8 cellular contexts compared by ENCODE assay signal in genomic region chr7:150974468-150975391, GRCh38. TPM values are rescaled to one million over a fixed set of nuclear protein-coding genes. Genes with fewer than 3 reads are reported as not detected.
DNase-seq lines count a peak whose midpoint lies in the region; ATAC-seq and TF ChIP-seq lines count a peak whose summit lies in the region.

No MANE protein-coding gene starts in this region.

- WGBS in right cardiac atrium = 4% methylated on average over 88 of the region's 89 CpGs

- H3K27ac Mint-ChIP-seq in activated naive CD4-positive, alpha-beta T cell treated with anti-CD3 and anti-CD28 coated beads, Interleukin-2, amount 50 U/mL, for 24 hours = peak overlapping the region; percentile 76

- H3K36me3 ChIP-seq in skeletal muscle satellite cell (ENCODE audit: insufficient read depth, low read length) = no peaks in the 10 kb centered on the region

- H3K4me3 ChIP-seq in AG10803 (ENCODE audit: low read length) = peak overlapping the region; percentile 31; the same call in 1 of the 2 replicates
- peak overlapping the region; percentile 11 for H3K4me3 ChIP-seq in right cardiac atrium (ENCODE audit: low read length)
- H3K4me3 ChIP-seq in skeletal muscle satellite cell (ENCODE audit: low read length) = peak overlapping the region; percentile 47

- H3K4me1 Mint-ChIP-seq in activated naive CD4-positive, alpha-beta T cell treated with anti-CD3 and anti-CD28 coated beads, Interleukin-2, amount 50 U/mL, for 24 hours = peaks cover 50% of the 10 kb centered on the region

- no peaks in the 10 kb centered on the region for H3K9me3 Mint-ChIP-seq in activated naive CD4-positive, alpha-beta T cell treated with anti-CD3 and anti-CD28 coated beads, Interleukin-2, amount 50 U/mL, for 24 hours

- H3K9ac ChIP-seq in skeletal muscle satellite cell (ENCODE audit: low read depth, low read length) = no peak overlapping the region

- H3K36me3 Mint-ChIP-seq in activated naive CD4-positive, alpha-beta T cell treated with anti-CD3 and anti-CD28 coated beads, Interleukin-2, amount 50 U/mL, for 24 hours = no peaks in the 10 kb centered on the region

- peak overlapping the region; percentile 86 for H3K4me3 Mint-ChIP-seq in activated naive CD4-positive, alpha-beta T cell treated with anti-CD3 and anti-CD28 coated beads, Interleukin-2, amount 50 U/mL, for 24 hours

- H3K27me3 ChIP-seq in right cardiac atrium (ENCODE audit: control insufficient read depth, insufficient read depth) (no peaks in the 10 kb centered on the region), skeletal muscle satellite cell (ENCODE audit: control insufficient read depth, insufficient read depth, low read length) (peaks cover 72% of the 10 kb centered on the region)

- peak overlapping the region; percentile 73 for H3K4me2 ChIP-seq in skeletal muscle satellite cell (ENCODE audit: low read length)

- peaks cover 10% of the 10 kb centered on the region for H3K27me3 Mint-ChIP-seq in activated naive CD4-positive, alpha-beta T cell treated with anti-CD3 and anti-CD28 coated beads, Interleukin-2, amount 50 U/mL, for 24 hours

- peaks cover 4% of the 10 kb centered on the region for H3K4me1 ChIP-seq in right cardiac atrium (ENCODE audit: control insufficient read depth, insufficient read depth, low read length)
- peaks cover 21% of the 10 kb centered on the region for H3K4me1 ChIP-seq in skeletal muscle satellite cell (ENCODE audit: control insufficient read depth, insufficient read depth, low read length)

- TF ChIP-seq CTCF in AG10803 (conservative IDR thresholded peaks at IDR 0.05; ENCODE audit: low read length) = no peak

- peak; percentile 95 for TF ChIP-seq POLR2A in Raji (IDR thresholded peaks at IDR 0.05; ENCODE audit: insufficient read depth, low read depth, low read length)

- peak; percentile 64 for ATAC-seq in GM19035 (IDR thresholded peaks at IDR 0.05; ENCODE audit: unreplicated experiment)
- ATAC-seq in HG03460 (IDR thresholded peaks at IDR 0.05; ENCODE audit: unreplicated experiment) = peak; percentile 55
- no peak for ATAC-seq in right cardiac atrium

- DNase-seq in AG10803 (ENCODE audit: low read depth) = no peak
- peak; percentile 59 to 87 (median 86) for DNase-seq in right cardiac atrium
- DNase-seq in T1000 (lab: John Stamatoyannopoulos, UW) = no peak

- intact Hi-C loops in right cardiac atrium (cut with DNase I) = no loop called here

- peak overlapping the region; percentile 88 for H3K27ac ChIP-seq in right cardiac atrium (ENCODE audit: low read length)

- H3K9me3 ChIP-seq in right cardiac atrium (ENCODE audit: control insufficient read depth, low read length) = no peaks in the 10 kb centered on the region
- H3K9me3 ChIP-seq in skeletal muscle satellite cell (replicated peaks; ENCODE audit: low read length) = no peaks in the 10 kb centered on the region

RNA-seq across cellular contexts. Expression of gene KCNH2, which starts 3.4 kb away (rescaled TPM):
- 100 to 1,000 TPM; 113 to 163 (median 126) TPM for total RNA-seq in right cardiac atrium
- polyA plus RNA-seq in right cardiac atrium = 132 TPM
- under 0.01 and 0.44 TPM in 2 replicates for total RNA-seq in skeletal muscle satellite cell (2012; rRNA removed)

RNA-seq across cellular contexts. Expression of gene NOS3, which starts 16.1 kb away (rescaled TPM):
- 10 to 100 TPM; 20.5 to 80.4 (median 24.7) TPM for total RNA-seq in right cardiac atrium
- polyA plus RNA-seq in right cardiac atrium = 13.5 TPM
- 1.7 and 4.8 TPM in 2 replicates for total RNA-seq in skeletal muscle satellite cell (2012; rRNA removed)

RNA-seq across cellular contexts. Expression of gene ATG9B, which starts 49.6 kb away (rescaled TPM):
- under 1 TPM in 2 of 4 donors, not detected in 2; 0.18 to 0.23 TPM for total RNA-seq in right cardiac atrium
- 0.43 TPM for polyA plus RNA-seq in right cardiac atrium
- total RNA-seq in skeletal muscle satellite cell (2012; rRNA removed) = 0.25 and 1.1 TPM in 2 replicates

RNA-seq across cellular contexts. Expression of gene ABCB8, which starts 53.5 kb away (rescaled TPM):
- 10 to 100 TPM; 20.9 to 24.5 (median 23.4) TPM for total RNA-seq in right cardiac atrium
- polyA plus RNA-seq in right cardiac atrium = 19.6 TPM
- 36.9 and 41.8 TPM in 2 replicates for total RNA-seq in skeletal muscle satellite cell (2012; rRNA removed)

Comparison
In these comparisons a context has a peak if more than half of its experiments do, and no peak if none do; other contexts are left out.
1. DNase-seq: peak in right cardiac atrium (3 of 3); none in AG10803 (single experiment) and T1000 (single experiment).
2. ATAC-seq: peak in GM19035 (single experiment) and HG03460 (single experiment); none in right cardiac atrium (0 of 2).
3. Peak in every context shown above with its lines, with median percentiles within 50 percentile points of each other: H3K4me3 ChIP-seq.